ENCODE assay signal across 14 cellular contexts in genomic region chr4:4995866-4996265, GRCh38. TPM values are rescaled to one million over a fixed set of nuclear protein-coding genes. Genes with fewer than 3 reads are reported as not detected.
DNase-seq lines count a peak whose midpoint lies in the region; ATAC-seq and TF ChIP-seq lines count a peak whose summit lies in the region.
"Had no signal": no experiment of that assay in that cellular context is flagged by ENCODE, and none has a peak within 500 bp of the region (broad histone marks: within the 10 kb centered on the region; RNA-seq: fewer than 3 reads in every experiment).

No MANE protein-coding gene starts in this region.

- H3K9me3 Mint-ChIP-seq in endodermal cell (no peaks in the 10 kb centered on the region), neural progenitor cell (no peaks in the 10 kb centered on the region)
- H3K9me3 Mint-ChIP-seq: H9 had no signal

- H3K36me3 Mint-ChIP-seq in endodermal cell (ENCODE audit: low read depth) = no peaks in the 10 kb centered on the region
- no peaks in the 10 kb centered on the region for H3K36me3 Mint-ChIP-seq in neural progenitor cell
- H3K36me3 Mint-ChIP-seq: CD4-positive, CD25-positive, alpha-beta regulatory T cell had no signal

- 78 to 83% methylated on average over 9 to 10 of the region's 10 CpGs for WGBS in endodermal cell (ENCODE audit: insufficient coverage in 1 of 2, insufficient read length in 1 of 2), 2 experiments

- peak; percentile 30 for DNase-seq in A673 (ENCODE audit: low spot score)
- DNase-seq in GM03348 (ENCODE audit: low spot score) = peak; percentile 41
- peak; percentile 64 for DNase-seq in endodermal cell
- DNase-seq in neural progenitor cell (ENCODE audit: low spot score) = no peak
- no peak for DNase-seq in colonic mucosa
- DNase-seq in NCI-H345 (lab: John Stamatoyannopoulos, UW) = no peak
- no peak for DNase-seq in NCI-H446 treated with DMSO at 0.1 percent for 48 hours (lab: John Stamatoyannopoulos, UW)
- DNase-seq: NCI-H2171, NCI-H510A had no signal

- no peak overlapping the region for H3K4me2 ChIP-seq in neural progenitor cell

- intact Hi-C loops in A673 (cut with micrococcal nuclease; ENCODE audit: unreplicated experiment) (loop anchor here (2.0 to 10.0 kb wide), 6 partner anchors 51 to 817 kb away; no protein-coding TSS in a partner anchor), colonic mucosa (cut with DNase I) (loop anchor here (5.0 kb wide), 1 partner anchor 816 kb away; no protein-coding TSS in a partner anchor)

- ATAC-seq in HG03097 (IDR thresholded peaks at IDR 0.05; ENCODE audit: low FRiP score, unreplicated experiment) = no peak

- no peaks in the 10 kb centered on the region for H3K79me2 ChIP-seq in neural progenitor cell (ENCODE audit: low read depth)

- H3K4me3 ChIP-seq in A673 (ENCODE audit: low read depth, low read length, poor library complexity, severe bottlenecking) = no peak overlapping the region
- H3K4me3 ChIP-seq in endodermal cell (ENCODE audit: low read length) = no peak overlapping the region
- no peak overlapping the region for H3K4me3 ChIP-seq in neural progenitor cell
- H3K4me3 ChIP-seq in colonic mucosa = no peak overlapping the region

- no peak for TF ChIP-seq CTCF in A673 (conservative IDR thresholded peaks at IDR 0.05; ENCODE audit: low read depth, low read length)
- no peak for TF ChIP-seq CTCF in endodermal cell (conservative IDR thresholded peaks at IDR 0.05)
- no peak for TF ChIP-seq CTCF in neural progenitor cell (IDR thresholded peaks at IDR 0.05)
- TF ChIP-seq CTCF in colonic mucosa (IDR thresholded peaks at IDR 0.05) = no peak

- peaks cover 15% of the 10 kb centered on the region for H3K27me3 Mint-ChIP-seq in endodermal cell (ENCODE audit: insufficient read depth)
- peaks cover 14% of the 10 kb centered on the region for H3K27me3 Mint-ChIP-seq in neural progenitor cell (ENCODE audit: insufficient read depth, low read depth)

- H3K9ac ChIP-seq in endodermal cell (ENCODE audit: extremely low read depth, low read length, poor library complexity, severe bottlenecking) = no peak overlapping the region
- no peak overlapping the region for H3K9ac ChIP-seq in neural progenitor cell
- peak overlapping the region in 1 of 2 donors; percentile 35 for H3K9ac ChIP-seq in colonic mucosa (ENCODE audit: low read depth in 2 of 2, low read length in 2 of 2)

- H2AFZ ChIP-seq in neural progenitor cell (replicated peaks) = no peak overlapping the region

- H3K27me3 ChIP-seq in A673 (replicated peaks; ENCODE audit: insufficient read depth, low read depth, low read length, poor library complexity) = no peaks in the 10 kb centered on the region
- H3K27me3 ChIP-seq in endodermal cell (ENCODE audit: control insufficient read depth, insufficient read depth, low read length, poor library complexity, severe bottlenecking) = no peaks in the 10 kb centered on the region
- peaks cover 5% of the 10 kb centered on the region for H3K27me3 ChIP-seq in neural progenitor cell
- no peaks in the 10 kb centered on the region for H3K27me3 ChIP-seq in colonic mucosa

- H3K4me3 Mint-ChIP-seq in endodermal cell (no peak overlapping the region), neural progenitor cell (no peak overlapping the region)
- H3K4me3 Mint-ChIP-seq: CD4-positive, CD25-positive, alpha-beta regulatory T cell; H9 had no signal

- no TSS peak for BruUV-seq in A673 (replicated peaks; lab: Mats Ljungman, UMichigan)

- peaks cover 11% of the 10 kb centered on the region for H3K4me1 ChIP-seq in A673 (ENCODE audit: insufficient read depth, low read length, poor library complexity, severe bottlenecking)
- no peaks in the 10 kb centered on the region for H3K4me1 ChIP-seq in endodermal cell (ENCODE audit: control insufficient read depth, insufficient read depth, low read length)
- H3K4me1 ChIP-seq in neural progenitor cell = no peaks in the 10 kb centered on the region
- no peaks in the 10 kb centered on the region for H3K4me1 ChIP-seq in colonic mucosa

- no peaks in the 10 kb centered on the region for H4K20me1 ChIP-seq in neural progenitor cell (ENCODE audit: low read depth)

- no peak overlapping the region for H3K27ac ChIP-seq in A673 (ENCODE audit: low read depth, low read length, poor library complexity, severe bottlenecking)
- no peak overlapping the region for H3K27ac ChIP-seq in endodermal cell (ENCODE audit: low read depth, low read length)
- no peak overlapping the region for H3K27ac ChIP-seq in neural progenitor cell
- H3K27ac ChIP-seq in colonic mucosa = no peak overlapping the region

- no peaks in the 10 kb centered on the region for H3F3A ChIP-seq in neural progenitor cell (ENCODE audit: low read depth)

- H3K36me3 ChIP-seq in A673 (ENCODE audit: insufficient read depth, low read length, poor library complexity, severe bottlenecking) = no peaks in the 10 kb centered on the region
- no peaks in the 10 kb centered on the region for H3K36me3 ChIP-seq in endodermal cell (ENCODE audit: control insufficient read depth, insufficient read depth, low read length)
- H3K36me3 ChIP-seq in neural progenitor cell = no peaks in the 10 kb centered on the region
- no peaks in the 10 kb centered on the region for H3K36me3 ChIP-seq in colonic mucosa

- H3K27ac Mint-ChIP-seq in endodermal cell (no peak overlapping the region), neural progenitor cell (peak overlapping the region; percentile 54)
- H3K27ac Mint-ChIP-seq: CD4-positive, CD25-positive, alpha-beta regulatory T cell; H9 had no signal

- POLR2A ChIA-PET in A673 (lab: Charles Lee; ENCODE audit: low non-redundant PET) = no interaction called here

- CTCF ChIA-PET in A673 (lab: Charles Lee) = no interaction called here

- no peaks in the 10 kb centered on the region for H3K9me3 ChIP-seq in A673 (ENCODE audit: low read depth, low read length, poor library complexity, severe bottlenecking)
- H3K9me3 ChIP-seq in endodermal cell (ENCODE audit: control insufficient read depth, low read length) = no peaks in the 10 kb centered on the region
- no peaks in the 10 kb centered on the region for H3K9me3 ChIP-seq in neural progenitor cell (ENCODE audit: low read depth)
- H3K9me3 ChIP-seq in colonic mucosa = no peaks in the 10 kb centered on the region
- H3K9me3 ChIP-seq: Caco-2 had no signal

- H3K4me1 Mint-ChIP-seq in endodermal cell = peaks cover 10% of the 10 kb centered on the region
- H3K4me1 Mint-ChIP-seq in neural progenitor cell = no peaks in the 10 kb centered on the region

RNA-seq across cellular contexts. Expression of gene CYTL1, which starts 23.4 kb away (rescaled TPM):
- 7.5 and 9.1 TPM in 2 replicates for total RNA-seq in A673 (2021)
- 1 to 10 TPM; 2.2 to 3.7 TPM for total RNA-seq in endodermal cell
- polyA plus RNA-seq in endodermal cell (2013, experiment 1 of 2) = 0.93 TPM
- polyA plus RNA-seq in endodermal cell (2013, experiment 2 of 2) = 1.4 TPM
- total RNA-seq in neural progenitor cell (ENCODE audit: low replicate concordance) = 1.1 and 3.1 TPM in 2 replicates
- total RNA-seq in colonic mucosa = under 1 TPM in 1 of 2 donors, not detected in 1; 0.90 TPM
- total RNA-seq: Caco-2, SK-MEL-5 had no signal
- polyA plus RNA-seq: CD4-positive, CD25-positive, alpha-beta regulatory T cell had no signal

RNA-seq across cellular contexts. Expression of gene STK32B, which starts 55.4 kb away (rescaled TPM):
- total RNA-seq in A673 (2021) (14.2 and 15.1 TPM in 2 replicates), endodermal cell (1 to 10 TPM; 1.4 to 1.5 TPM), neural progenitor cell (ENCODE audit: low replicate concordance) (2.5 and 2.6 TPM in 2 replicates), colonic mucosa (under 1 TPM; 0.64 to 0.82 TPM)
- 1.5 TPM for polyA plus RNA-seq in endodermal cell (2013, experiment 1 of 2)
- 1.6 TPM for polyA plus RNA-seq in endodermal cell (2013, experiment 2 of 2)
- total RNA-seq: CD4-positive, CD25-positive, alpha-beta regulatory T cell had no signal
- polyA plus RNA-seq: CD4-positive, CD25-positive, alpha-beta regulatory T cell had no signal

Comparison
In these comparisons a context has a peak if more than half of its experiments do, and no peak if none do; other contexts are left out.
1. DNase-seq: peak in A673 (single experiment), GM03348 (single experiment) and endodermal cell (single experiment); none in neural progenitor cell (single experiment), colonic mucosa (single experiment), NCI-H345 (single experiment) and NCI-H446 treated with DMSO at 0.1 percent for 48 hours (single experiment).